ENCODE assay signal across 1 cellular context in the genomic region with DNA sequence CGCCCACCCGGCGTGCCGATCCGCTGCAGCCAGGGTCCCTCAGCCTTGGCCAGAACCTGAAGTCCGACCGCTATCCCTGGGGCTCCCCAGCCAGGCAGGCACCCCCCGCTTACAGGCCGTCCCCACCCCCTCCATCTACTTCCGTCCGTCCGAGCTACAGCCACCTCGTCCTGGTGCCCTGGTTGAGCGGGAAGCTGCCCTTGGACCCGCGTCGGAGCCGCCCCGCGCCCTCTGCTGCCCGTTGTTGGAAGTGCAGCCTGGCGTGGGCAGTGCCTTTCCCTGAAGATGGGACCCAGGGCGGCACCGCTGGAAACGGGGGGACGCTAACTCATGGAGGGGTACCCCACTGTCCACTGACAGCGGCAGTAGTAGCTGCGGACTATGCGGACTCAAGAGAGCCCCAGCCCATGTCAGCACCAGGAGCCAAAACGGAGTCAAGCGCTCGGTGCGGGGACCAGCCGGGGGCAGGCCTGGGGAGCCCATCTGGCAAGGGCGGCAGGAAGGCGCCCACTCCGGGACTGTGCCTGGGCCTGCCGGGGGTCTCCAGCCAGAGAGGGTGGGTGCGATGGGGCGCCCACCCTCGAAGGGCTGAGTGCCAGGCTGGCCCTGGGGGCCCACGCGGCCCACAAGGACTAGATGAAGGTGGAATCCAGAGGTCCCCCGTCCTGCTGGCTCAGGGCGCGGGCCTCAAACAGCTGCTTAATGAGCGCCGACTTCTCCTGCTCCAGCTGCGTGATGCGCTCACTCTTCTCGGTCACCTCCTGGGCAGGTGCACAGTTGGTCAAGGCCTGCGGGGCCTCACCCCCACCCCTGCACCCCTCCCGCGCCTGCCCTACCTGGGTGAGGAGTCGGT.
TF ChIP-seq lines count a peak whose summit lies in the region.

No MANE protein-coding gene starts in this region.

TF ChIP-seq in HepG2, 621 proteins besides CTCF, POLR2A, EP300 and RAD21 (continued from another document):
- TF ChIP-seq, protein P1, sequence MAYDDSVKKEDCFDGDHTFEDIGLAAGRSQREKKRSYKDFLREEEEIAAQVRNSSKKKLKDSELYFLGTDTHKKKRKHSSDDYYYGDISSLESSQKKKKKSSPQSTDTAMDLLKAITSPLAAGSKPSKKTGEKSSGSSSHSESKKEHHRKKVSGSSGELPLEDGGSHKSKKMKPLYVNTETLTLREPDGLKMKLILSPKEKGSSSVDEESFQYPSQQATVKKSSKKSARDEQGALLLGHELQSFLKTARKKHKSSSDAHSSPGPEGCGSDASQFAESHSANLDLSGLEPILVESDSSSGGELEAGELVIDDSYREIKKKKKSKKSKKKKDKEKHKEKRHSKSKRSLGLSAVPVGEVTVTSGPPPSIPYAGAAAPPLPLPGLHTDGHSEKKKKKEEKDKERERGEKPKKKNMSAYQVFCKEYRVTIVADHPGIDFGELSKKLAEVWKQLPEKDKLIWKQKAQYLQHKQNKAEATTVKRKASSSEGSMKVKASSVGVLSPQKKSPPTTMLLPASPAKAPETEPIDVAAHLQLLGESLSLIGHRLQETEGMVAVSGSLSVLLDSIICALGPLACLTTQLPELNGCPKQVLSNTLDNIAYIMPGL (CRISPR knock-in tag; IDR thresholded peaks at IDR 0.05; ENCODE audit: borderline replicate concordance in 1 of 2, low read depth in 1 of 2): peak; percentile 37 to 63; a peak in 2 of 4 replicates
- TF ChIP-seq, protein P2, sequence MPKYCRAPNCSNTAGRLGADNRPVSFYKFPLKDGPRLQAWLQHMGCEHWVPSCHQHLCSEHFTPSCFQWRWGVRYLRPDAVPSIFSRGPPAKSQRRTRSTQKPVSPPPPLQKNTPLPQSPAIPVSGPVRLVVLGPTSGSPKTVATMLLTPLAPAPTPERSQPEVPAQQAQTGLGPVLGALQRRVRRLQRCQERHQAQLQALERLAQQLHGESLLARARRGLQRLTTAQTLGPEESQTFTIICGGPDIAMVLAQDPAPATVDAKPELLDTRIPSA (CRISPR knock-in tag; IDR thresholded peaks at IDR 0.05; ENCODE audit: borderline replicate concordance): no peak
- peak; percentile 32 for TF ChIP-seq HNRNPLL (IDR thresholded peaks at IDR 0.05; ENCODE audit: low read depth, low read length, poor library complexity, severe bottlenecking)
- TF ChIP-seq RELA (CRISPR knock-in tag; IDR thresholded peaks at IDR 0.05): no peak
- TF ChIP-seq, protein P3, sequence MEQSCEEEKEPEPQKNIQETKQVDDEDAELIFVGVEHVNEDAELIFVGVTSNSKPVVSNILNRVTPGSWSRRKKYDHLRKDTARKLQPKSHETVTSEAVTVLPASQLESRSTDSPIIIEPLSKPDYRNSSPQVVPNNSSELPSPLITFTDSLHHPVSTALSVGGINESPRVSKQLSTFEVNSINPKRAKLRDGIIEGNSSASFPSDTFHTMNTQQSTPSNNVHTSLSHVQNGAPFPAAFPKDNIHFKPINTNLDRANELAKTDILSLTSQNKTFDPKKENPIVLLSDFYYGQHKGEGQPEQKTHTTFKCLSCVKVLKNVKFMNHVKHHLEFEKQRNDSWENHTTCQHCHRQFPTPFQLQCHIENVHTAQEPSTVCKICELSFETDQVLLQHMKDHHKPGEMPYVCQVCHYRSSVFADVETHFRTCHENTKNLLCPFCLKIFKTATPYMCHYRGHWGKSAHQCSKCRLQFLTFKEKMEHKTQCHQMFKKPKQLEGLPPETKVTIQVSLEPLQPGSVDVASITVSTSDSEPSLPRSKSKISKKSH (CRISPR knock-in tag; IDR thresholded peaks at IDR 0.05; ENCODE audit: borderline replicate concordance): peak; percentile 74; the same call in 1 of the 2 replicates
- TF ChIP-seq, protein P4, sequence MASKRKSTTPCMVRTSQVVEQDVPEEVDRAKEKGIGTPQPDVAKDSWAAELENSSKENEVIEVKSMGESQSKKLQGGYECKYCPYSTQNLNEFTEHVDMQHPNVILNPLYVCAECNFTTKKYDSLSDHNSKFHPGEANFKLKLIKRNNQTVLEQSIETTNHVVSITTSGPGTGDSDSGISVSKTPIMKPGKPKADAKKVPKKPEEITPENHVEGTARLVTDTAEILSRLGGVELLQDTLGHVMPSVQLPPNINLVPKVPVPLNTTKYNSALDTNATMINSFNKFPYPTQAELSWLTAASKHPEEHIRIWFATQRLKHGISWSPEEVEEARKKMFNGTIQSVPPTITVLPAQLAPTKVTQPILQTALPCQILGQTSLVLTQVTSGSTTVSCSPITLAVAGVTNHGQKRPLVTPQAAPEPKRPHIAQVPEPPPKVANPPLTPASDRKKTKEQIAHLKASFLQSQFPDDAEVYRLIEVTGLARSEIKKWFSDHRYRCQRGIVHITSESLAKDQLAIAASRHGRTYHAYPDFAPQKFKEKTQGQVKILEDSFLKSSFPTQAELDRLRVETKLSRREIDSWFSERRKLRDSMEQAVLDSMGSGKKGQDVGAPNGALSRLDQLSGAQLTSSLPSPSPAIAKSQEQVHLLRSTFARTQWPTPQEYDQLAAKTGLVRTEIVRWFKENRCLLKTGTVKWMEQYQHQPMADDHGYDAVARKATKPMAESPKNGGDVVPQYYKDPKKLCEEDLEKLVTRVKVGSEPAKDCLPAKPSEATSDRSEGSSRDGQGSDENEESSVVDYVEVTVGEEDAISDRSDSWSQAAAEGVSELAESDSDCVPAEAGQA (IDR thresholded peaks at IDR 0.05; ENCODE audit: low read depth): no peak
- TF ChIP-seq, protein P4 (CRISPR knock-in tag; IDR thresholded peaks at IDR 0.05; ENCODE audit: borderline replicate concordance): no peak
- TF ChIP-seq, protein P5, sequence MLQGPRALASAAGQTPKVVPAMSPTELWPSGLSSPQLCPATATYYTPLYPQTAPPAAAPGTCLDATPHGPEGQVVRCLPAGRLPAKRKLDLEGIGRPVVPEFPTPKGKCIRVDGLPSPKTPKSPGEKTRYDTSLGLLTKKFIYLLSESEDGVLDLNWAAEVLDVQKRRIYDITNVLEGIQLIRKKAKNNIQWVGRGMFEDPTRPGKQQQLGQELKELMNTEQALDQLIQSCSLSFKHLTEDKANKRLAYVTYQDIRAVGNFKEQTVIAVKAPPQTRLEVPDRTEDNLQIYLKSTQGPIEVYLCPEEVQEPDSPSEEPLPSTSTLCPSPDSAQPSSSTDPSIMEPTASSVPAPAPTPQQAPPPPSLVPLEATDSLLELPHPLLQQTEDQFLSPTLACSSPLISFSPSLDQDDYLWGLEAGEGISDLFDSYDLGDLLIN (CRISPR knock-in tag; IDR thresholded peaks at IDR 0.05; ENCODE audit: borderline replicate concordance): no peak
- TF ChIP-seq, protein P6, sequence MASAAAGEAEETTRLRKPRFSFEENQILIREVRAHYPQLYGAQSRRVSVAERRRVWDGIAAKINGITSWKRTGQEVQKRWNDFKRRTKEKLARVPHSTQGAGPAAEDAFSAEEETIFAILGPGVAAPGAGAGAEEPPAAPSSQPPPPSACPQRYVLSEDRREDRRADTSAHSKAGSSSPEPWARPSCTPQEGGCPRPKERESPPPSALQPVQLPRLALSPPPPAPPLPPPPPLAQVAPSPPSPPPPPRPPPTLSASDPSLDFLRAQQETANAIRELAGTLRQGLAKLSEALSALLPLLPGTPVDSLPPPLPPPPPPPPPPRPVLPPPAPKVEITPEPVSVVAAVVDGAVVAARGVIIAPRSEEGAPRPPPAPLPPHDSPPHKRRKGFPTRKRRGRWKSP (CRISPR knock-in tag; IDR thresholded peaks at IDR 0.05): no peak
